ENCODE assay signal across 35 cellular contexts in the genomic region with DNA sequence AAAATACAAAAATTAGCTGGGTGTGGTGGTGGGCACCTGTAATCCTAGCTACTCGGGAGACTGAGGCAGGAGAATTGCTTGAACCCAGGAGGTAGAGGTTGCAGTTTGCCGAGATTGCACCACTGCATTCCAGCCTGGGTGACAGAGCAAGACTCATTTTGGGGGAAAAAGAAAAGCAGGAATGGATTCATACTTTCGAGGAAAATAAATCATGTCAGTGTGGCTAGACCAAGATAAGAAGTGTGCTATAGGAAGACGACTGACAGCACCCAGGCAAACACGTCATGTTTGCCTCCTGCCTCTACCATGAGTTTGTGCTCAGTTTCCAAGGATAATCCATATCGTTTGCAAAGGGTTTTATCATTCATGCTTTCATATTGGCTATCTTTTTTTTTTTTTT.
"Had no signal": no experiment of that assay in that cellular context is flagged by ENCODE, and none has a peak within 500 bp of the region (broad histone marks: within the 10 kb centered on the region; RNA-seq: fewer than 3 reads in every experiment).

No MANE protein-coding gene starts in this region.

- H3K27me3 ChIP-seq: MG63 had no signal

- H3K4me3 ChIP-seq: MG63 had no signal

- H3K27ac ChIP-seq: KMS-11 had no signal

- H3K9ac ChIP-seq: KMS-11 had no signal

- H3K36me3 ChIP-seq: MG63 had no signal

- DNase-seq: Karpas-422, Kasumi-1, MG63, MM.1S, MV-4-11, NCI-H1048, NCI-H1092, NCI-H1092 treated with DMSO at 0.1 percent for 48 hours, NCI-H1105, NCI-H1105 treated with DMSO at 0.1 percent for 48 hours, NCI-H1417, NCI-H1417 treated with DMSO at 0.1 percent for 48 hours, NCI-H1436, NCI-H1436 treated with DMSO at 0.1 percent for 48 hours, NCI-H146, NCI-H1694, NCI-H1694 treated with DMSO at 0.1 percent for 48 hours, NCI-H187, NCI-H187 treated with DMSO at 0.1 percent for 48 hours, NCI-H1930, NCI-H2029, NCI-H2029 treated with DMSO at 0.1 percent for 48 hours, NCI-H2081, NCI-H2081 treated with DMSO at 0.1 percent for 48 hours, NCI-H2107, NCI-H2171, NCI-H2171 treated with DMSO at 0.1 percent for 48 hours, NCI-H2227 treated with DMSO at 0.1 percent for 48 hours, NCI-H226, NCI-H345, NCI-H446, NCI-H446 treated with DMSO at 0.1 percent for 48 hours, NCI-H510A, NCI-H510A treated with DMSO at 0.1 percent for 48 hours had no signal

- H3K9me3 ChIP-seq: MG63 had no signal

- H3K4me2 ChIP-seq: KMS-11 had no signal
